In genomic region chrX:134476284-134476683, GRCh38 we compare ENCODE assay signal across 3 cellular contexts.
TF ChIP-seq lines count a peak whose summit lies in the region.

No MANE protein-coding gene starts in this region.

TF ChIP-seq in HEK293T, 16 proteins besides CTCF, POLR2A, EP300 and RAD21 (continued from another document):
- TF ChIP-seq PKNOX1 (IDR thresholded peaks at IDR 0.05) (peak; percentile 82), NFRKB (IDR thresholded peaks at IDR 0.05) (no peak)
TF ChIP-seq in HEK293T: peak in this region for 1.

TF ChIP-seq in SK-N-SH, 30 proteins besides CTCF, POLR2A, EP300 and RAD21 (continued from another document):
- 0 out of 2 replicates have a peak, but pooled peaks have one; percentile 3 for TF ChIP-seq PBX3 (IDR thresholded peaks at IDR 0.05)
- no peak for TF ChIP-seq MAX (IDR thresholded peaks at IDR 0.05; ENCODE audit: low read depth)

TF ChIP-seq in K562, 482 proteins besides CTCF, POLR2A, EP300 and RAD21 (continued from another document):
- TF ChIP-seq PBX2 (CRISPR knock-in tag; IDR thresholded peaks at IDR 0.05; ENCODE audit: low read depth) (no peak), PBX2 (tag; conservative IDR thresholded peaks at IDR 0.05; ENCODE audit: low read depth) (peak; percentile 60), RCOR1 (IDR thresholded peaks at IDR 0.05; ENCODE audit: borderline replicate concordance in 1 of 2, low read depth in 2 of 2, low read length in 2 of 2) (no peak)
TF ChIP-seq in K562: peak in this region for 2.
